1 cellular context compared by ENCODE assay signal in genomic region chr6:169170583-169170955, GRCh38.
TF ChIP-seq lines count a peak whose summit lies in the region.

No MANE protein-coding gene starts in this region.

TF ChIP-seq in H1, 55 proteins besides CTCF, POLR2A, EP300 and RAD21 (continued from another document):
- TF ChIP-seq TBP (IDR thresholded peaks at IDR 0.05; ENCODE audit: low read depth, low read length), result no peak
- no peak for TF ChIP-seq ATF2 (IDR thresholded peaks at IDR 0.05; ENCODE audit: low read length)
- no peak for TF ChIP-seq BCL11A (IDR thresholded peaks at IDR 0.05; ENCODE audit: low read depth in 2 of 2, low read length in 2 of 2)
- TF ChIP-seq CHD2 (IDR thresholded peaks at IDR 0.05; ENCODE audit: low read length), result no peak
- TF ChIP-seq ATF3 (IDR thresholded peaks at IDR 0.05; ENCODE audit: insufficient read depth, low read depth, low read length), result no peak
- no peak for TF ChIP-seq FOSL1 (IDR thresholded peaks at IDR 0.05; ENCODE audit: insufficient read depth, low read depth, low read length)
- TF ChIP-seq E2F6 (IDR thresholded peaks at IDR 0.05), result no peak
- no peak for TF ChIP-seq CTBP2 (IDR thresholded peaks at IDR 0.05; ENCODE audit: borderline replicate concordance, insufficient read depth, insufficient read length, low read length)
- TF ChIP-seq EZH2 (IDR thresholded peaks at IDR 0.05; ENCODE audit: low read depth, low read length, severe bottlenecking), result no peak
- no peak for TF ChIP-seq HDAC6 (IDR thresholded peaks at IDR 0.05; ENCODE audit: low read depth, low read length)
- TF ChIP-seq CBX8 (IDR thresholded peaks at IDR 0.05; ENCODE audit: borderline replicate concordance, low read depth, low read length), result no peak
- TF ChIP-seq RXRA (IDR thresholded peaks at IDR 0.05; ENCODE audit: insufficient read depth, low read depth, low read length), result no peak
- no peak for TF ChIP-seq SRF (IDR thresholded peaks at IDR 0.05; ENCODE audit: low read depth, low read length)
- TF ChIP-seq EGR1 (IDR thresholded peaks at IDR 0.05; ENCODE audit: borderline replicate concordance, low read depth, low read length), result no peak
- no peak for TF ChIP-seq CEBPB (IDR thresholded peaks at IDR 0.05; ENCODE audit: low read depth, low read length)
TF ChIP-seq in H1: peak in this region for 0.
